Comparison of ENCODE assay signal across 32 cellular contexts in genomic region chr2:136957044-136957443, GRCh38.
"Had no signal": no experiment of that assay in that cellular context is flagged by ENCODE, and none has a peak within 500 bp of the region (broad histone marks: within the 10 kb centered on the region; RNA-seq: fewer than 3 reads in every experiment).

No MANE protein-coding gene starts in this region.

- H3K36me3 Mint-ChIP-seq: activated CD8-positive, alpha-beta memory T cell treated with anti-CD3 and anti-CD28 coated beads, Interleukin-2, amount 10 ng/mL, durations not matched to agents 7 days and 5 days; activated naive CD8-positive, alpha-beta T cell had no signal

- H3K27me3 Mint-ChIP-seq: activated CD4-positive, alpha-beta T cell treated with anti-CD3 and anti-CD28 coated beads, Interleukin-2, amount 10 ng/mL, durations not matched to agents 7 days and 5 days; activated CD8-positive, alpha-beta memory T cell treated with anti-CD3 and anti-CD28 coated beads, Interleukin-2, amount 10 ng/mL, durations not matched to agents 7 days and 5 days; activated CD8-positive, alpha-beta T cell treated with anti-CD3 and anti-CD28 coated beads for 36 hours; activated naive CD8-positive, alpha-beta T cell; progenitor cell of endocrine pancreas had no signal

- ATAC-seq: activated CD8-positive, alpha-beta memory T cell treated with anti-CD3 and anti-CD28 coated beads, Interleukin-2, amount 10 ng/mL, durations not matched to agents 7 days and 5 days; activated CD8-positive, alpha-beta T cell treated with anti-CD3 and anti-CD28 coated beads for 36 hours; body of pancreas; left cardiac atrium; left ventricle myocardium superior; sciatic nerve; stimulated activated naive CD8-positive, alpha-beta T cell treated with anti-CD3 and anti-CD28 coated beads, Interleukin-15, Interleukin-2, amounts not matched to agents 100 U/mL and 50 U/mL, for 24 hours had no signal

- H3K4me1 ChIP-seq: adrenal gland, body of pancreas, testis, transverse colon had no signal

- H3K4me3 Mint-ChIP-seq: activated CD4-positive, alpha-beta T cell treated with anti-CD3 and anti-CD28 coated beads, Interleukin-2, amount 10 ng/mL, durations not matched to agents 7 days and 5 days; activated CD8-positive, alpha-beta memory T cell treated with anti-CD3 and anti-CD28 coated beads, Interleukin-2, amount 10 ng/mL, durations not matched to agents 7 days and 5 days; activated CD8-positive, alpha-beta T cell treated with anti-CD3 and anti-CD28 coated beads for 36 hours; activated naive CD8-positive, alpha-beta T cell; nephron; T-helper 1 cell treated with Interleukin-12 subunit alpha and Interleukin-12 subunit beta and Interleukin-4 antibody, amounts not matched to agents 30 μg/mL and 1 μg/mL, for 36 hours had no signal

- H3K27me3 ChIP-seq: adrenal gland, body of pancreas, ovary, testis, transverse colon had no signal

- H3K4me3 ChIP-seq: adrenal gland, body of pancreas, coronary artery, dorsolateral prefrontal cortex, ovary, skin epidermis, testis, transverse colon had no signal

- H3K9me3 Mint-ChIP-seq: activated CD4-positive, alpha-beta T cell treated with anti-CD3 and anti-CD28 coated beads, Interleukin-2, amount 10 ng/mL, durations not matched to agents 7 days and 5 days; activated CD8-positive, alpha-beta T cell treated with anti-CD3 and anti-CD28 coated beads for 36 hours; activated T-helper 2 cell treated with anti-CD3 and anti-CD28 coated beads, Interferon-gamma antibody, Interleukin-2, Interleukin-4, amounts not matched to agents 10 μg/mL and 5 μg/mL and 100 μg/mL, durations not matched to agents 14 hours and 24 hours and 36 hours; nephron; T-helper 1 cell treated with Interleukin-12 subunit alpha and Interleukin-12 subunit beta and Interleukin-4 antibody, amounts not matched to agents 30 μg/mL and 1 μg/mL, for 36 hours had no signal

- H3K27ac Mint-ChIP-seq: activated CD4-positive, alpha-beta T cell treated with anti-CD3 and anti-CD28 coated beads, Interleukin-2, amount 10 ng/mL, durations not matched to agents 7 days and 5 days; activated CD8-positive, alpha-beta memory T cell treated with anti-CD3 and anti-CD28 coated beads, Interleukin-2, amount 10 ng/mL, durations not matched to agents 7 days and 5 days; activated CD8-positive, alpha-beta T cell treated with anti-CD3 and anti-CD28 coated beads for 36 hours; activated naive CD8-positive, alpha-beta T cell; activated T-helper 2 cell treated with anti-CD3 and anti-CD28 coated beads, Interferon-gamma antibody, Interleukin-2, Interleukin-4, amounts not matched to agents 10 μg/mL and 5 μg/mL and 100 μg/mL, durations not matched to agents 14 hours and 24 hours and 36 hours; nephron; progenitor cell of endocrine pancreas; T-helper 1 cell treated with Interleukin-12 subunit alpha and Interleukin-12 subunit beta and Interleukin-4 antibody, amounts not matched to agents 30 μg/mL and 1 μg/mL, for 36 hours had no signal

- FAIRE-seq: frontal cortex, TTC549 had no signal

- H3K36me3 ChIP-seq: adrenal gland, ovary, transverse colon had no signal

- H3K4me1 Mint-ChIP-seq: activated CD4-positive, alpha-beta T cell treated with anti-CD3 and anti-CD28 coated beads, Interleukin-2, amount 10 ng/mL, durations not matched to agents 7 days and 5 days; activated CD8-positive, alpha-beta memory T cell treated with anti-CD3 and anti-CD28 coated beads, Interleukin-2, amount 10 ng/mL, durations not matched to agents 7 days and 5 days had no signal

- H3K27ac ChIP-seq: adrenal gland, body of pancreas, coronary artery, dorsolateral prefrontal cortex, ovary, skin epidermis, testis, transverse colon had no signal

- DNase-seq: activated CD4-positive, alpha-beta T cell treated with anti-CD3 and anti-CD28 coated beads, Interleukin-2, amount 10 ng/mL, durations not matched to agents 7 days and 5 days; activated CD4-positive, CD25-positive, alpha-beta regulatory T cell treated with anti-CD3 and anti-CD28 coated beads, Interleukin-2, amount 50 U/mL, for 72 hours; activated CD8-positive, alpha-beta memory T cell treated with anti-CD3 and anti-CD28 coated beads, Interleukin-2, amount 10 ng/mL, durations not matched to agents 7 days and 5 days; activated CD8-positive, alpha-beta T cell treated with anti-CD3 and anti-CD28 coated beads for 36 hours; activated T-cell treated with anti-CD3 and anti-CD28 coated beads, Interleukin-2, amount 50 U/mL, for 48 hours; adrenal gland; aorta; body of pancreas; cerebellar nuclear complex; dorsolateral prefrontal cortex; effector memory CD4-positive, alpha-beta T cell; islet precursor cell; left cardiac atrium; left ventricle myocardium superior; ovary; retina; stimulated activated CD4-positive, alpha-beta T cell treated with anti-CD3 and anti-CD28 coated beads, Interleukin-12 subunit alpha, Interleukin-12 subunit beta, amount 100 ng/mL, for 4 hours; stimulated activated CD4-positive, alpha-beta T cell treated with anti-CD3 and anti-CD28 coated beads, Interleukin-4, amount 100 ng/mL, for 1 hour; stimulated activated naive CD8-positive, alpha-beta T cell treated with anti-CD3 and anti-CD28 coated beads, Interleukin-15, Interleukin-2, amounts not matched to agents 100 U/mL and 50 U/mL, for 24 hours; T-helper 9 cell; testis; transverse colon had no signal

- H3K9me3 ChIP-seq: adrenal gland, body of pancreas, ovary, testis, transverse colon had no signal
